8 cellular contexts compared by ENCODE assay signal in the genomic region with DNA sequence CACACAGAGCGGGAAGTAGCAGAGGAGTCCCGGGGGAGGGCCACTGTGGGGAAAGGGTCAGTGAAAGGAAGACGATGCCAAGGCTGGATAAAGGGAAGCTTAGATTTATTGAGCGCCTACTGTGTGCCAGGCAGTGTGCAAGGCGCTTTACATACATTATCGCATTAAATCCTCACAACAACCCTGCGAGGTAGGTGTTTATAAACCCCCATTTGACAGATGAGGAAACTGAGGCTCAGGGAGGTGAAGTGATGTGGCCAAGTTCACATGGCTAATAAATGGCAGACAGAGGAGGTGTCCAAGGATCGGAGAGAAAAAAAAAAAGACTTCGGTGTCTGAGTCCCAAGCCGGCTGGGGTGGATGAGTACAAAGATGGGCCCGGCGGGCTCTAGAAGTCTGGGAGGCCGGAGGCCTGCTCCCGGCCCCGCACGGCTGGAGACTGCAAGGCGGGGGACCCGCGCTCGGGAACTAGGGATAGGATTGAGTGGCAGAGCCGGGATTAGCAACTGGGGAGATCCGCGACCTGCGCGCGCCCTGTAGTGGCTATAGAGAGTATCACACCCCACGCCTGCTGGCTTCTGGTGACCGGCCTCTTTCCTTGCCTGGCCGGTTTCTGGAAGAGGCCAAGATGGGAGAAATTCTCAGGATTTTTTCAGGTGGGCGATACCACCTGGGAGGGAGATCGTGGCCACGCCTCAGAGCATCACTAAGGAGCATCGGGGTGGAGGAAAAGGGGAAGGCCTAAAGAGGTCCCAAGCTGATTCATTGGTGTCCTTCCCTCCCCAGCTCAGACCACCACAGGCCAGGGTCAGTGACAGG. TPM values are rescaled to one million over a fixed set of nuclear protein-coding genes. Genes with fewer than 3 reads are reported as not detected.
A peak's percentile ranks its signal among the peaks of the same experiment; 100 is the strongest.
DNase-seq lines count a peak whose midpoint lies in the region; ATAC-seq and TF ChIP-seq lines count a peak whose summit lies in the region.

No MANE protein-coding gene starts in this region.

- H3K27me3 ChIP-seq in Caco-2 (replicated peaks; ENCODE audit: control insufficient read depth, insufficient read depth, low read length) (no peaks in the 10 kb centered on the region), esophagus squamous epithelium (peaks cover 0 to 100% (median 7%) of the 10 kb centered on the region in 4 donors), aorta (ENCODE audit: control insufficient read depth in 1 of 2, insufficient read depth in 2 of 2, low read length in 1 of 2) (no peaks in the 10 kb centered on the region)

- intact Hi-C loops in Caco-2 (cut with micrococcal nuclease; ENCODE audit: unreplicated experiment), result loop anchor here (1.0 to 5.0 kb wide), 6 partner anchors 15 to 142 kb away; partner anchors contain the start of gene PRKAG1
- intact Hi-C loops in esophagus squamous epithelium (cut with DNase I), result no loop called here
- intact Hi-C loops in aorta (cut with DNase I), result loop anchor here in 1 of 2 donors (10.0 kb wide), 1 partner anchor 140 kb away; the partner anchor contains the start of gene DDX23

- POLR2A ChIA-PET in Caco-2 (lab: Charles Lee), result interaction anchor here (0.6 kb wide), 1 partner anchor 1247 kb away, joined by 6 read pairs; no protein-coding TSS in a partner anchor
- POLR2A ChIA-PET in naive thymus-derived CD8-positive, alpha-beta T cell (lab: Charles Lee), result interaction anchor here (0.5 to 6.5 kb wide), 2 partner anchors 16 to 41 kb away, joined by 4 to 47 read pairs; partner anchors contain the start of gene WNT1

- no peak for TF ChIP-seq POLR2A in esophagus squamous epithelium (IDR thresholded peaks at IDR 0.05)

- CTCF ChIA-PET in Caco-2 (lab: Charles Lee), result interaction anchor here (1.4 to 6.3 kb wide), 3 partner anchors 14 to 115 kb away, joined by 4 to 90 read pairs (median 10); partner anchors contain the start of genes LMBR1L, WNT1 and WNT10B

- DNase-seq in Caco-2 (peak; percentile 93 to 96), HFF-Myc (ENCODE audit: extremely low read depth, low read depth) (no peak), NCI-H446 treated with DMSO at 0.1 percent for 48 hours (lab: John Stamatoyannopoulos, UW) (peak; percentile 50), esophagus squamous epithelium (lab: John Stamatoyannopoulos, UW) (no peak), aorta (peak; percentile 88 to 92)
- peak; percentile 79 for DNase-seq in activated CD8-positive, alpha-beta memory T cell treated with anti-CD3 and anti-CD28 coated beads for 24 hours
- DNase-seq in naive thymus-derived CD8-positive, alpha-beta T cell, result peak in 5 of 10 donors; percentile 38 to 70 (median 50)

- ATAC-seq in naive thymus-derived CD8-positive, alpha-beta T cell, result peak in 1 of 2 donors; percentile 22
- peak; percentile 90 for ATAC-seq in aorta (ENCODE audit: low FRiP score)
- ATAC-seq in GM19397 (IDR thresholded peaks at IDR 0.05; ENCODE audit: unreplicated experiment), result no peak

- TF ChIP-seq CTCF in Caco-2 (IDR thresholded peaks at IDR 0.05; ENCODE audit: insufficient read depth in 1 of 2, low read depth in 1 of 2, low read length in 1 of 2, severe bottlenecking in 1 of 2, unreplicated experiment in 1 of 2) (peak; percentile 93 to 95), HFF-Myc (IDR thresholded peaks at IDR 0.05; ENCODE audit: low read depth, low read length, missing control alignments) (peak; percentile 73), esophagus squamous epithelium (IDR thresholded peaks at IDR 0.05) (peak; percentile 82 to 88 (median 84))

- H3K4me3 ChIP-seq in Caco-2 (ENCODE audit: low read depth, low read length) (no peak overlapping the region), HFF-Myc (replicated peaks; ENCODE audit: low read depth, low read length) (no peak overlapping the region), esophagus squamous epithelium (peak overlapping the region in 3 of 4 donors; percentile 24 to 56 (median 31)), aorta (ENCODE audit: low read length in 2 of 2) (no peak overlapping the region)

- peaks cover 12% of the 10 kb centered on the region for H3K36me3 Mint-ChIP-seq in Caco-2 (ENCODE audit: insufficient read depth, unreplicated experiment)
- peaks cover 0 to 4% (median 0%) of the 10 kb centered on the region in 3 donors for H3K36me3 Mint-ChIP-seq in naive thymus-derived CD8-positive, alpha-beta T cell

- no peaks in the 10 kb centered on the region for H3K9me3 Mint-ChIP-seq in Caco-2 (ENCODE audit: unreplicated experiment)
- H3K9me3 Mint-ChIP-seq in naive thymus-derived CD8-positive, alpha-beta T cell, result no peaks in the 10 kb centered on the region

- no TSS peak for BruUV-seq in Caco-2 (replicated peaks; lab: Mats Ljungman, UMichigan)

- H3K9me3 ChIP-seq in Caco-2, result no peaks in the 10 kb centered on the region
- no peaks in the 10 kb centered on the region for H3K9me3 ChIP-seq in esophagus squamous epithelium
- no peaks in the 10 kb centered on the region for H3K9me3 ChIP-seq in aorta (ENCODE audit: control insufficient read depth, low read length)

- no peaks in the 10 kb centered on the region for H3K36me3 ChIP-seq in Caco-2 (ENCODE audit: control insufficient read depth, insufficient read depth, low read length)
- H3K36me3 ChIP-seq in esophagus squamous epithelium, result peaks cover 0 to under 1% (median 0%) of the 10 kb centered on the region in 3 donors
- H3K36me3 ChIP-seq in aorta (ENCODE audit: control insufficient read depth in 1 of 2, insufficient read depth in 2 of 2, low read length in 1 of 2), result no peaks in the 10 kb centered on the region

- WGBS in esophagus squamous epithelium, 2 donors, result 8% methylated on average over 29 to 33 of the region's 33 CpGs
- WGBS in aorta, 2 donors, result 5 to 6% methylated on average over 33 of the region's 33 CpGs

- peaks cover 28% of the 10 kb centered on the region for H3K4me1 Mint-ChIP-seq in Caco-2 (ENCODE audit: low read depth, unreplicated experiment)
- H3K4me1 Mint-ChIP-seq in naive thymus-derived CD8-positive, alpha-beta T cell, result peaks cover 18 to 47% (median 35%) of the 10 kb centered on the region in 4 donors

- peak overlapping the region; percentile 59 for H3K4me3 Mint-ChIP-seq in Caco-2 (ENCODE audit: unreplicated experiment)
- peak overlapping the region in 9 of 10 donors; percentile 48 to 85 (median 69) for H3K4me3 Mint-ChIP-seq in naive thymus-derived CD8-positive, alpha-beta T cell

- H3K4me1 ChIP-seq in Caco-2, result peaks cover 28% of the 10 kb centered on the region
- H3K4me1 ChIP-seq in esophagus squamous epithelium, result peaks cover 32 to 54% (median 35%) of the 10 kb centered on the region in 3 donors
- no peaks in the 10 kb centered on the region for H3K4me1 ChIP-seq in aorta (ENCODE audit: control insufficient read depth in 1 of 2, insufficient read depth in 2 of 2, low read length in 2 of 2)

- H3K27ac ChIP-seq in esophagus squamous epithelium (no peak overlapping the region), aorta (ENCODE audit: low read depth in 1 of 2, low read length in 2 of 2) (no peak overlapping the region)

- peak overlapping the region; percentile 5 for H3K27ac Mint-ChIP-seq in Caco-2 (ENCODE audit: unreplicated experiment)
- peak overlapping the region in 4 of 10 donors; percentile 3 to 92 (median 78) for H3K27ac Mint-ChIP-seq in naive thymus-derived CD8-positive, alpha-beta T cell

- no peaks in the 10 kb centered on the region for H3K27me3 Mint-ChIP-seq in Caco-2 (ENCODE audit: insufficient read depth, unreplicated experiment)
- peaks cover 34 to 76% (median 51%) of the 10 kb centered on the region in 5 donors for H3K27me3 Mint-ChIP-seq in naive thymus-derived CD8-positive, alpha-beta T cell

RNA-seq across cellular contexts. Expression of gene DDN, which starts 3.9 kb away (rescaled TPM):
- total RNA-seq in Caco-2 (2022) (1.7 and 1.9 TPM in 2 replicates), esophagus squamous epithelium (under 1 TPM; 0.19 to 0.40 (median 0.26) TPM), aorta (under 1 TPM in 1 of 2 donors, not detected in 1; 0.10 TPM)
- under 1 TPM; 0.14 to 0.18 TPM for total RNA-seq in naive thymus-derived CD8-positive, alpha-beta T cell
- polyA plus RNA-seq in naive thymus-derived CD8-positive, alpha-beta T cell, result not detected
- under 1 TPM in 1 of 2 donors, not detected in 1; 0.50 TPM for polyA plus RNA-seq in aorta

RNA-seq across cellular contexts. Expression of gene WNT1, which starts 17.1 kb away (rescaled TPM):
- total RNA-seq in Caco-2 (2022) (0.63 TPM in 1 of 2 replicates, not detected in the other), esophagus squamous epithelium (under 1 TPM in 1 of 4 donors, not detected in 3; 0.41 TPM), aorta (not detected)
- under 1 TPM; 0.33 to 0.52 TPM for total RNA-seq in naive thymus-derived CD8-positive, alpha-beta T cell
- 1 to 10 TPM in 1 of 3 donors, under 1 TPM in 2; 0.23 to 1.2 (median 0.49) TPM for polyA plus RNA-seq in naive thymus-derived CD8-positive, alpha-beta T cell
- not detected for polyA plus RNA-seq in aorta

RNA-seq across cellular contexts. Expression of gene PRKAG1, which starts 23.3 kb away (rescaled TPM):
- 60.3 and 61.4 TPM in 2 replicates for total RNA-seq in Caco-2 (2022)
- 10 to 100 TPM; 31.9 to 58.6 (median 47.8) TPM for total RNA-seq in esophagus squamous epithelium
- total RNA-seq in naive thymus-derived CD8-positive, alpha-beta T cell, result 10 to 100 TPM; 47.5 to 49.5 TPM
- polyA plus RNA-seq in naive thymus-derived CD8-positive, alpha-beta T cell, result 10 to 100 TPM; 29.2 to 39.5 (median 33.0) TPM
- total RNA-seq in aorta, result 10 to 100 TPM; 44.8 to 50.6 TPM
- 10 to 100 TPM; 48.0 to 57.1 TPM for polyA plus RNA-seq in aorta

RNA-seq across cellular contexts. Expression of gene WNT10B, which starts 23.7 kb away (rescaled TPM):
- total RNA-seq in Caco-2 (2022), result 4.2 and 4.4 TPM in 2 replicates
- 1 to 10 TPM in 1 of 4 donors, under 1 TPM in 3; 0.19 to 6.3 (median 0.61) TPM for total RNA-seq in esophagus squamous epithelium
- total RNA-seq in naive thymus-derived CD8-positive, alpha-beta T cell, result 1 to 10 TPM; 3.0 to 3.3 TPM
- under 1 TPM in 1 of 3 donors, not detected in 2; 0.29 TPM for polyA plus RNA-seq in naive thymus-derived CD8-positive, alpha-beta T cell
- 1 to 10 TPM in 1 of 2 donors, under 1 TPM in 1; 0.55 to 4.9 TPM for total RNA-seq in aorta
- not detected for polyA plus RNA-seq in aorta

RNA-seq across cellular contexts. Expression of gene ARF3, which starts 38.0 kb away (rescaled TPM):
- total RNA-seq in Caco-2 (2022) (249 and 257 TPM in 2 replicates), esophagus squamous epithelium (10 to 100 TPM; 52.2 to 76.2 (median 61.6) TPM), aorta (100 to 1,000 TPM; 153 to 155 TPM)
- total RNA-seq in naive thymus-derived CD8-positive, alpha-beta T cell, result 10 to 100 TPM; 55.3 to 57.3 TPM
- 10 to 100 TPM; 19.5 to 24.4 (median 21.8) TPM for polyA plus RNA-seq in naive thymus-derived CD8-positive, alpha-beta T cell
- polyA plus RNA-seq in aorta, result 10 to 100 TPM; 65.3 to 65.5 TPM

Comparison
In these comparisons a context has a peak if more than half of its experiments do, and no peak if none do; other contexts are left out.
1. DNase-seq: peak in Caco-2 (2 of 2), NCI-H446 treated with DMSO at 0.1 percent for 48 hours (single experiment), activated CD8-positive, alpha-beta memory T cell treated with anti-CD3 and anti-CD28 coated beads for 24 hours (single experiment) and aorta (2 of 2); none in HFF-Myc (single experiment) and esophagus squamous epithelium (single experiment).
2. H3K4me3 ChIP-seq: peak in esophagus squamous epithelium (3 of 4); none in Caco-2 (single experiment), HFF-Myc (single experiment) and aorta (0 of 2).
3. Peak in every context shown above with its lines, with median percentiles within 50 percentile points of each other: CTCF ChIP-seq.